ENCODE assay signal across 1 cellular context in genomic region chr1:154957258-154957657, GRCh38.
TF ChIP-seq lines count a peak whose summit lies in the region.

No MANE protein-coding gene starts in this region.

TF ChIP-seq in HepG2, 621 proteins besides CTCF, POLR2A, EP300 and RAD21:
- TF ChIP-seq ZNF280D (CRISPR knock-in tag; IDR thresholded peaks at IDR 0.05) (no peak), THAP11 (CRISPR knock-in tag; IDR thresholded peaks at IDR 0.05) (no peak), ZNF234 (CRISPR knock-in tag; conservative IDR thresholded peaks at IDR 0.05) (no peak), ELF1 (CRISPR knock-in tag; IDR thresholded peaks at IDR 0.05) (no peak), ZNF7 (CRISPR knock-in tag; IDR thresholded peaks at IDR 0.05) (no peak), ZNF567 (CRISPR knock-in tag; IDR thresholded peaks at IDR 0.05; ENCODE audit: borderline replicate concordance) (no peak), PRDM4 (CRISPR knock-in tag; IDR thresholded peaks at IDR 0.05; ENCODE audit: borderline replicate concordance) (no peak), ZMYM4 (CRISPR knock-in tag; IDR thresholded peaks at IDR 0.05) (no peak), SETDB1 (CRISPR knock-in tag; IDR thresholded peaks at IDR 0.05; ENCODE audit: borderline replicate concordance) (no peak), ZNF274 (CRISPR knock-in tag; IDR thresholded peaks at IDR 0.05) (no peak), ZNF326 (CRISPR knock-in tag; IDR thresholded peaks at IDR 0.05; ENCODE audit: borderline replicate concordance) (no peak), HMGA1 (CRISPR knock-in tag; conservative IDR thresholded peaks at IDR 0.05) (no peak), ZNF746 (CRISPR knock-in tag; IDR thresholded peaks at IDR 0.05) (no peak)
